Comparison of ENCODE assay signal across 15 cellular contexts in the genomic region with DNA sequence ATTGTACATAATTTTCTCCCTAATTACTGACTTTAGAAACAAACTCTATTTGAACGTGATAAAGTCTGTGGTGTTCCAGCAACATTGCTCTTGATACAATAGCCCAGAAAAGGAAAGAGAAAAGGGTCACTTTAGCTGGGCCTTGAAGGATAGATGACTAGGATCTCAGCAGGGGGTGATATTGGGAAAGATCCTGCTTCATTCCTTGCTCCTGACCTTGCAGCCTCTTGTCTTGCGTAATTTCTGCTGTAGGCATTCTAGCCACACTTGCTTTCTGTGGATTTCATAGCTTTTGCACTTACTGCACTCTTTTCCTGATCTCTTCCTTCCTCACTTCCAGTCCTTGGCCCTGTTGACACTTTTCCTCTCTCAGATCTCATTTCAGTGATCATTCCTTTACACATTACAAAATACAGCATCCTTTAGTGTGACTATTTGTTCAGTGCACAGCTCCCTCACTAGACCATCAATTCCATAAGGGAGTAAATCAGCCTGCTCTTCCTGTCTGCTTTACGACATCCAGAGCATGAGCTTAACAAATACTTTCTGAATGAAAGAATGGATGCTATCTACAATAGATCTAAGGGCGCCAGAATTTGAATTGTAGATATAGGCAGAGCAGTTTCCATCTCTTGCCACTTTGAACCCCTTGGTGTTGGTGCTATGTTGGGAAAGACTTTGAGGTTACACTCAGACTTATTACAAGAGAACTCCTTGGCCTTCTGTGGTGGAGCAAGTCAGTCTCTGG.
DNase-seq lines count a peak whose midpoint lies in the region; ATAC-seq and TF ChIP-seq lines count a peak whose summit lies in the region.
"Had no signal": no experiment of that assay in that cellular context is flagged by ENCODE, and none has a peak within 500 bp of the region (broad histone marks: within the 10 kb centered on the region; RNA-seq: fewer than 3 reads in every experiment).

No MANE protein-coding gene starts in this region.

- TF ChIP-seq CTCF in left ventricle myocardium inferior (IDR thresholded peaks at IDR 0.05; ENCODE audit: borderline replicate concordance) (no peak), brain microvascular endothelial cell (IDR thresholded peaks at IDR 0.05; ENCODE audit: low read depth, low read length, missing control alignments) (no peak), PC-9 (conservative IDR thresholded peaks at IDR 0.05) (no peak)

- no peaks in the 10 kb centered on the region for H3K9me2 ChIP-seq in PC-9 (ENCODE audit: insufficient read depth)

- POLR2A ChIA-PET in PC-9 (lab: Charles Lee; ENCODE audit: unreplicated experiment), result no interaction called here

- ATAC-seq in left ventricle myocardium superior, result peak; percentile 56

- H4K20me1 ChIP-seq in PC-9 (ENCODE audit: insufficient read depth), result no peaks in the 10 kb centered on the region

- H3K4me1 ChIP-seq in left ventricle myocardium inferior, result no peaks in the 10 kb centered on the region
- H3K4me1 ChIP-seq in PC-9 (replicated peaks; ENCODE audit: insufficient read depth), result no peaks in the 10 kb centered on the region
- H3K4me1 ChIP-seq: transverse colon had no signal

- no peak overlapping the region for H2AFZ ChIP-seq in PC-9

- H3K27ac ChIP-seq in left ventricle myocardium inferior (replicated peaks) (no peak overlapping the region), brain microvascular endothelial cell (peak overlapping the region; percentile 57), PC-9 (no peak overlapping the region)
- H3K27ac ChIP-seq: transverse colon had no signal

- H3K4me3 ChIP-seq in left ventricle myocardium inferior (no peak overlapping the region), brain microvascular endothelial cell (ENCODE audit: low read depth, low read length) (no peak overlapping the region), PC-9 (no peak overlapping the region)
- H3K4me3 ChIP-seq: HAP-1, transverse colon had no signal

- H3F3A ChIP-seq in PC-9 (ENCODE audit: insufficient read depth, low read depth), result no peaks in the 10 kb centered on the region

- no TSS peak for BruUV-seq in PC-9 (replicated peaks; lab: Mats Ljungman, UMichigan)

- in situ Hi-C loops in brain microvascular endothelial cell (cut with HindIII; ENCODE audit: low pct_ligation_motif_present, low sequenced_read_pairs), result no loop called here

- intact Hi-C loops in left ventricle myocardium superior (cut with micrococcal nuclease) (no loop called here), left ventricle myocardium inferior (cut with micrococcal nuclease) (no loop called here), PC-9 (cut with micrococcal nuclease; ENCODE audit: unreplicated experiment) (no loop called here)

- H3K9me3 ChIP-seq in left ventricle myocardium inferior (replicated peaks), result peaks cover 10% of the 10 kb centered on the region
- H3K9me3 ChIP-seq in PC-9 (ENCODE audit: insufficient read depth, low read depth), result no peaks in the 10 kb centered on the region
- H3K9me3 ChIP-seq: transverse colon had no signal

- H3K79me2 ChIP-seq in PC-9 (ENCODE audit: low read depth), result no peaks in the 10 kb centered on the region

- H3K27me3 ChIP-seq in left ventricle myocardium inferior (ENCODE audit: low read depth) (no peaks in the 10 kb centered on the region), brain microvascular endothelial cell (replicated peaks) (no peaks in the 10 kb centered on the region), PC-9 (ENCODE audit: insufficient read depth, low read depth) (no peaks in the 10 kb centered on the region)
- H3K27me3 ChIP-seq: transverse colon had no signal

- CTCF ChIA-PET in PC-9 (lab: Charles Lee), result no interaction called here

- no peaks in the 10 kb centered on the region for H3K36me3 ChIP-seq in left ventricle myocardium inferior
- no peaks in the 10 kb centered on the region for H3K36me3 ChIP-seq in brain microvascular endothelial cell (replicated peaks)
- H3K36me3 ChIP-seq in PC-9 (ENCODE audit: low read depth), result no peaks in the 10 kb centered on the region
- H3K36me3 ChIP-seq: HAP-1, transverse colon had no signal

- H3K4me2 ChIP-seq in PC-9, result no peak overlapping the region

- DNase-seq in left ventricle myocardium superior (no peak), left ventricle myocardium inferior (no peak), brain microvascular endothelial cell (peak; percentile 88), kidney tubule cell (ENCODE audit: low spot score) (peak; percentile 76), PC-9 (no peak), GF-D8 (lab: John Stamatoyannopoulos, UW) (no peak), C1 segment of cervical spinal cord (lab: John Stamatoyannopoulos, UW) (no peak), NCI-H1694 treated with DMSO at 0.1 percent for 48 hours (lab: John Stamatoyannopoulos, UW) (no peak)
- DNase-seq: activated naive CD4-positive, alpha-beta T cell treated with anti-CD3 and anti-CD28 coated beads for 36 hours; DMS53; NCI-H1092; NCI-H510A; stimulated activated CD4-positive, alpha-beta T cell treated with anti-CD3 and anti-CD28 coated beads, Interleukin-15, amount 100 ng/mL, for 24 hours; transverse colon had no signal

Comparison
In these comparisons a context has a peak if more than half of its experiments do, and no peak if none do; other contexts are left out.
1. DNase-seq: peak in brain microvascular endothelial cell (single experiment) and kidney tubule cell (single experiment); none in left ventricle myocardium superior (single experiment), left ventricle myocardium inferior (single experiment), PC-9 (0 of 2), GF-D8 (single experiment), C1 segment of cervical spinal cord (0 of 14) and NCI-H1694 treated with DMSO at 0.1 percent for 48 hours (single experiment).